In the genomic region with DNA sequence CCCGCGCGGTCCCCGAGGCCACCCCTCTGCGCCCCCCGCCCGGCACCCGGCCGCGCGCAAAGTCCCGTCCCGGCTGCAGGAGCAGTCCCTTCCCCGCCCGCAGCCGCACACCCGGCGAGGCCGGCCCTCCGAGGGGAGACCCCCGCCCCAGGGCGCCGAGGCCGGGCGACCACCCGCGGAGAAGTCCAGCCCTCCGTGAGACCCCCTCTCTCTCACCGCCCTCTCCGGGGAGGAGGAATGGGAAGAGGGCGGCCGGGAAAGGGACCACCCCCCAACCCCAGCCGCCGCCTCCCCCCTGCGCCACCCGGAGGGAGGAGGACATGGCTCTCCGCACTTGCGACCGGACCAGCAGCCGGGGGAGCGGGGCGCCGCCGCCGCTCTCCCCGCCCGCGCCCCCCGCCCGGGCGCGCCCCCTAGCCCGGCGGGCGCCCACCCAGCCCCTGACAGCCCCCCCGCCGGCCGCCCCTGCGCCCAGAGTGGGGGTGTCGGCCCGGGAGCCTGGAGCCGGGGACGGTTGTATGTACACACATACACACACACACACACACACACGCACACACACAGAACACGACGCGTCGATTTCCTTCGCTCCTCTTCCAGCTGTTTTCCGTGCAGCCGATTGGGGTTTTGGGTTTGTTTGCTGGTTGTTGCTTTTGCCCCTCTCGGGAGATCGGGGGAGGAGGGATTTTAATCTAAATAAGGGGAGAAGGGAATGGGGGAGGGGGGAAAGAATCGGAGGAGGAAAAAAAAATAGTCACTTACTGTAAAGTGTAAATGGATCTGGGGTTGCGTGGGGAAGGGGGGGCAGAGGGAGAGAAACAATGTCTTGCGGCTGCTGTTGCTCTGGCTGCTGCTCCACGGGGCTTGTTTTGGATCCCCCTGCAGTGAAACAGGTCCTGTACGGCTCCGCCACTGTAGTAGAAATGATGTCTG, we compare ENCODE assay signal across 1 cellular context.
A peak's percentile ranks its signal among the peaks of the same experiment; 100 is the strongest.
TF ChIP-seq lines count a peak whose summit lies in the region.

TSS of gene ATXN1 (minus strand) at position 925 of the 933 bp plus-strand sequence.

TF ChIP-seq in HepG2, 621 proteins besides CTCF, POLR2A, EP300 and RAD21 (continued from another document and continues in another):
- no peak for TF ChIP-seq ZNF878 (CRISPR knock-in tag; IDR thresholded peaks at IDR 0.05)
- 0 out of 2 replicates have a peak, but pooled peaks have one; percentile 22 for TF ChIP-seq ZSCAN25 (CRISPR knock-in tag; IDR thresholded peaks at IDR 0.05)
- no peak for TF ChIP-seq ELF1 (CRISPR knock-in tag; IDR thresholded peaks at IDR 0.05)
- TF ChIP-seq ZSCAN9 (CRISPR knock-in tag; IDR thresholded peaks at IDR 0.05; ENCODE audit: borderline replicate concordance): no peak
- no peak for TF ChIP-seq KDM4B (CRISPR knock-in tag; IDR thresholded peaks at IDR 0.05)
- TF ChIP-seq POGZ (CRISPR knock-in tag; IDR thresholded peaks at IDR 0.05): no peak
- no peak for TF ChIP-seq ZNF329 (CRISPR knock-in tag; IDR thresholded peaks at IDR 0.05; ENCODE audit: low read depth)
- no peak for TF ChIP-seq SIN3B (IDR thresholded peaks at IDR 0.05; ENCODE audit: low read length)
- no peak for TF ChIP-seq ZNF546 (CRISPR knock-in tag; conservative IDR thresholded peaks at IDR 0.05)
- no peak for TF ChIP-seq AHDC1 (CRISPR knock-in tag; IDR thresholded peaks at IDR 0.05; ENCODE audit: borderline replicate concordance)
- TF ChIP-seq ZNF761 (CRISPR knock-in tag; conservative IDR thresholded peaks at IDR 0.05): 0 out of 2 replicates have a peak, but pooled peaks have one; percentile 4
- TF ChIP-seq ZFYVE20 (CRISPR knock-in tag; IDR thresholded peaks at IDR 0.05; ENCODE audit: borderline replicate concordance, low read depth): no peak
- TF ChIP-seq TRAFD1 (CRISPR knock-in tag; IDR thresholded peaks at IDR 0.05; ENCODE audit: borderline replicate concordance): no peak
- TF ChIP-seq ZKSCAN8 (CRISPR knock-in tag; IDR thresholded peaks at IDR 0.05; ENCODE audit: borderline replicate concordance): no peak
- no peak; the same call in 1 of the 2 replicates for TF ChIP-seq ZNF350 (CRISPR knock-in tag; IDR thresholded peaks at IDR 0.05; ENCODE audit: borderline replicate concordance, low read depth)
- no peak for TF ChIP-seq CREBL2 (CRISPR knock-in tag; IDR thresholded peaks at IDR 0.05; ENCODE audit: borderline replicate concordance)
- 0 out of 2 replicates have a peak, but pooled peaks have one; percentile 7 for TF ChIP-seq ZFY (CRISPR knock-in tag; IDR thresholded peaks at IDR 0.05)
- no peak for TF ChIP-seq ZNF75D (CRISPR knock-in tag; IDR thresholded peaks at IDR 0.05; ENCODE audit: borderline replicate concordance)
- TF ChIP-seq ZMAT3 (CRISPR knock-in tag; conservative IDR thresholded peaks at IDR 0.05): no peak
- TF ChIP-seq NR0B2 (CRISPR knock-in tag; IDR thresholded peaks at IDR 0.05): no peak
- TF ChIP-seq ARHGAP35 (CRISPR knock-in tag; IDR thresholded peaks at IDR 0.05; ENCODE audit: borderline replicate concordance): no peak
- no peak for TF ChIP-seq ZNF773 (CRISPR knock-in tag; IDR thresholded peaks at IDR 0.05; ENCODE audit: borderline replicate concordance)
- TF ChIP-seq ZNF557 (CRISPR knock-in tag; IDR thresholded peaks at IDR 0.05): no peak
- TF ChIP-seq ZSCAN12 (CRISPR knock-in tag; IDR thresholded peaks at IDR 0.05): no peak
- TF ChIP-seq ZNF367 (CRISPR knock-in tag; IDR thresholded peaks at IDR 0.05; ENCODE audit: borderline replicate concordance): no peak
- no peak for TF ChIP-seq ZNF274 (CRISPR knock-in tag; IDR thresholded peaks at IDR 0.05)
- TF ChIP-seq FOXC1 (CRISPR knock-in tag; IDR thresholded peaks at IDR 0.05; ENCODE audit: borderline replicate concordance): no peak
- TF ChIP-seq ZNF609 (CRISPR knock-in tag; IDR thresholded peaks at IDR 0.05; ENCODE audit: borderline replicate concordance): peak; percentile 52; the same call in 1 of the 2 replicates
- no peak for TF ChIP-seq ZSCAN22 (CRISPR knock-in tag; IDR thresholded peaks at IDR 0.05)
- no peak for TF ChIP-seq HNRNPLL (IDR thresholded peaks at IDR 0.05; ENCODE audit: low read depth, low read length, poor library complexity, severe bottlenecking)
- TF ChIP-seq, protein P1, sequence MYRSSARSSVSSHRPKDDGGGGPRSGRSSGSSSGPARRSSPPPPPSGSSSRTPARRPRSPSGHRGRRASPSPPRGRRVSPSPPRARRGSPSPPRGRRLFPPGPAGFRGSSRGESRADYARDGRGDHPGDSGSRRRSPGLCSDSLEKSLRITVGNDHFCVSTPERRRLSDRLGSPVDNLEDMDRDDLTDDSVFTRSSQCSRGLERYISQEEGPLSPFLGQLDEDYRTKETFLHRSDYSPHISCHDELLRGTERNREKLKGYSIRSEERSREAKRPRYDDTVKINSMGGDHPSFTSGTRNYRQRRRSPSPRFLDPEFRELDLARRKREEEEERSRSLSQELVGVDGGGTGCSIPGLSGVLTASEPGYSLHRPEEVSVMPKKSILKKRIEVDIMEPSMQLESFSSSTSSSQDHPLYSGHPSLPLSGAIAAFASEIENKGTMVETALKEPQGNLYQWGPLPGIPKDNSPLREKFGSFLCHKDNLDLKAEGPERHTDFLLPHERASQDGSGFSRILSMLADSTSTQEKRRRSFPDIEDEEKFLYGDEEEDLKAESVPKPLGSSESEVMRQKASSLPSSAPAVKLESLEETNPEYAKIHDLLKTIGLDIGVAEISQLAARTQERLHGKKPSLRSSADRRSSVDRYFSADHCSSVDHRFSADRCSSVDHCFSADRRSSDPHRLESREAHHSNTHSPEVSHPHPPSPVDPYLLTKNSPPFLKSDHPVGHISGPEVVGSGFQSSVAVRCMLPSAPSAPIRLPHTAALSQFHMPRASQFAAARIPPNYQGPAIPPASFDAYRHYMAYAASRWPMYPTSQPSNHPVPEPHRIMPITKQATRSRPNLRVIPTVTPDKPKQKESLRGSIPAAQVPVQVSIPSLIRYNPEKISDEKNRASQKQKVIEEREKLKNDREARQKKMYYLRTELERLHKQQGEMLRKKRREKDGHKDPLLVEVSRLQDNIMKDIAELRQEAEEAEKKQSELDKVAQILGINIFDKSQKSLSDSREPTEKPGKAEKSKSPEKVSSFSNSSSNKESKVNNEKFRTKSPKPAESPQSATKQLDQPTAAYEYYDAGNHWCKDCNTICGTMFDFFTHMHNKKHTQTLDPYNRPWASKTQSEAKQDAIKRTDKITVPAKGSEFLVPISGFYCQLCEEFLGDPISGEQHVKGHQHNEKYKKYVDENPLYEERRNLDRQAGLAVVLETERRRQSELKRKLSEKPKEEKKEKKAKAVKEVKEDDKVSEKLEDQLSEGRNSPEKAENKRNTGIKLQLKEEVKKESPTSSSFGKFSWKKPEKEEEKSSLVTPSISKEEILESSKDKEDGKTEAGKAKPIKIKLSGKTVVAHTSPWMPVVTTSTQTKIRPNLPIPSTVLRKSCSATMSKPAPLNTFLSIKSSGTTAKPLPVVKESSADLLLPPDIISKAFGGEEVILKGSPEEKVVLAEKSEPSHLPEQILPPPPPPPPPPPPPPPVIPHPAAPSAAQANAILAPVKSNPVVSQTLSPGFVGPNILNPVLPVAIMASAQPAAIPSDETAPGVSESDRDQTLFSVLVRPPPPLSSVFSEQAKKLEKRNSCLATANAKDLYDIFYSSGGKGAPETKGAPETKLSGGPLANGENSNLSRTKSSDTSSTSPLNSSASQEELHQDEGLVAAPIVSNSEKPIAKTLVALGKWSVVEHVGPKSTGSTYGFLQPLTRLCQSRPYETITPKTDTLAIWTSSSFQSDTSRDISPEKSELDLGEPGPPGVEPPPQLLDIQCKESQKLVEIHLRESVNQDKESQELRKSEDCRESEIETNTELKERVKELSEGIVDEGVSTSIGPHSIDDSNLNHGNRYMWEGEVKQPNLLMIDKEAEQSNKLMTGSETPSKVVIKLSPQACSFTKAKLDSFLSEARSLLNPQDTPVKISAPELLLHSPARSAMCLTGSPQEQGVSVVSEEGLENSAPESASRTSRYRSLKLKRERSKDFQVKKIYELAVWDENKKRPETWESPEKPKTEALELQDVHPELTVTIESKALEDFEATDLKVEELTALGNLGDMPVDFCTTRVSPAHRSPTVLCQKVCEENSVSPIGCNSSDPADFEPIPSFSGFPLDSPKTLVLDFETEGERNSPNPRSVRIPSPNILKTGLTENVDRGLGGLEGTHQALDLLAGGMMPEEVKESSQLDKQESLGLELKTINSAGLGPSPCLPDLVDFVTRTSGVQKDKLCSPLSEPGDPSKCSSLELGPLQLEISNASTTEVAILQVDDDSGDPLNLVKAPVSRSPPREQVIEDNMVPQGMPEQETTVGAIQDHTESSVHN (CRISPR knock-in tag; IDR thresholded peaks at IDR 0.05): no peak
- no peak for TF ChIP-seq ZNF720 (CRISPR knock-in tag; IDR thresholded peaks at IDR 0.05)
- no peak for TF ChIP-seq PRPF4 (IDR thresholded peaks at IDR 0.05; ENCODE audit: low read depth, low read length, poor library complexity, severe bottlenecking)
- peak; percentile 19; the same call in 1 of the 2 replicates for TF ChIP-seq ZNF430 (CRISPR knock-in tag; IDR thresholded peaks at IDR 0.05)
- TF ChIP-seq NFIC (IDR thresholded peaks at IDR 0.05; ENCODE audit: low read length): no peak
